Comparison of ENCODE assay signal across 18 cellular contexts in genomic region chr11:33177676-33178336, GRCh38. TPM values are rescaled to one million over a fixed set of nuclear protein-coding genes. Genes with fewer than 3 reads are reported as not detected.
A peak's percentile ranks its signal among the peaks of the same experiment; 100 is the strongest.
DNase-seq lines count a peak whose midpoint lies in the region; ATAC-seq and TF ChIP-seq lines count a peak whose summit lies in the region.
"Had no signal": no experiment of that assay in that cellular context is flagged by ENCODE, and none has a peak within 500 bp of the region (broad histone marks: within the 10 kb centered on the region; RNA-seq: fewer than 3 reads in every experiment).

No MANE protein-coding gene starts in this region.

- H3K36me3 Mint-ChIP-seq in activated CD4-positive, alpha-beta T cell treated with anti-CD3 and anti-CD28 coated beads, Interleukin-2, amount 10 ng/mL, durations not matched to agents 24 days and 14 days (ENCODE audit: low read depth), result peaks cover 5% of the 10 kb centered on the region
- no peaks in the 10 kb centered on the region for H3K36me3 Mint-ChIP-seq in activated CD4-positive, alpha-beta T cell treated with anti-CD3 and anti-CD28 coated beads for 36 hours (ENCODE audit: low read depth)
- H3K36me3 Mint-ChIP-seq in type B pancreatic cell, result peaks cover 7% of the 10 kb centered on the region
- H3K36me3 Mint-ChIP-seq: CD4-positive, alpha-beta memory T cell had no signal

- CTCF ChIA-PET in activated CD4-positive, alpha-beta T cell treated with anti-CD3 and anti-CD28 coated beads for 36 hours (lab: Charles Lee), result interaction anchor here (2.2 kb wide), 1 partner anchor 11 kb away, joined by 6 read pairs; no protein-coding TSS in a partner anchor

- H3K27me3 ChIP-seq in Peyer's patch, result no peaks in the 10 kb centered on the region
- H3K27me3 ChIP-seq: BE2C had no signal

- peaks cover 3% of the 10 kb centered on the region for H3K27me3 Mint-ChIP-seq in activated CD4-positive, alpha-beta T cell treated with anti-CD3 and anti-CD28 coated beads, Interleukin-2, amount 10 ng/mL, durations not matched to agents 24 days and 14 days
- H3K27me3 Mint-ChIP-seq in activated CD4-positive, alpha-beta T cell treated with anti-CD3 and anti-CD28 coated beads for 36 hours, result no peaks in the 10 kb centered on the region
- peaks cover 2% of the 10 kb centered on the region for H3K27me3 Mint-ChIP-seq in type B pancreatic cell

- intact Hi-C loops in activated CD4-positive, alpha-beta T cell treated with anti-CD3 and anti-CD28 coated beads, Interleukin-2, amount 10 ng/mL, durations not matched to agents 24 days and 14 days (cut with micrococcal nuclease), result no loop called here
- intact Hi-C loops in activated CD4-positive, alpha-beta T cell treated with anti-CD3 and anti-CD28 coated beads for 36 hours (cut with DNase I, micrococcal nuclease), result no loop called here

- no peaks in the 10 kb centered on the region for H3K9me3 ChIP-seq in Peyer's patch
- H3K9me3 ChIP-seq: BE2C had no signal

- POLR2A ChIA-PET in activated CD4-positive, alpha-beta T cell treated with anti-CD3 and anti-CD28 coated beads for 36 hours (lab: Charles Lee), result no interaction called here

- no peak for ATAC-seq in activated CD4-positive, alpha-beta T cell treated with anti-CD3 and anti-CD28 coated beads for 36 hours

- peaks cover 12% of the 10 kb centered on the region for H3K9me3 Mint-ChIP-seq in activated CD4-positive, alpha-beta T cell treated with anti-CD3 and anti-CD28 coated beads, Interleukin-2, amount 10 ng/mL, durations not matched to agents 24 days and 14 days
- no peaks in the 10 kb centered on the region for H3K9me3 Mint-ChIP-seq in activated CD4-positive, alpha-beta T cell treated with anti-CD3 and anti-CD28 coated beads for 36 hours (ENCODE audit: low read depth)
- H3K9me3 Mint-ChIP-seq in type B pancreatic cell, result peaks cover 3% of the 10 kb centered on the region
- H3K9me3 Mint-ChIP-seq: CD4-positive, alpha-beta memory T cell had no signal

- H3K4me1 Mint-ChIP-seq in activated CD4-positive, alpha-beta T cell treated with anti-CD3 and anti-CD28 coated beads, Interleukin-2, amount 10 ng/mL, durations not matched to agents 24 days and 14 days, result peaks cover 17% of the 10 kb centered on the region
- H3K4me1 Mint-ChIP-seq in activated CD4-positive, alpha-beta T cell treated with anti-CD3 and anti-CD28 coated beads for 36 hours, result peaks cover 11% of the 10 kb centered on the region
- no peaks in the 10 kb centered on the region for H3K4me1 Mint-ChIP-seq in type B pancreatic cell (ENCODE audit: unreplicated experiment)

- DNase-seq in activated CD4-positive, alpha-beta T cell treated with anti-CD3 and anti-CD28 coated beads, Interleukin-2, amount 10 ng/mL, durations not matched to agents 24 days and 14 days, result peak; percentile 52
- no peak for DNase-seq in activated CD4-positive, alpha-beta T cell treated with anti-CD3 and anti-CD28 coated beads for 36 hours
- peak; percentile 33 for DNase-seq in NCI-H2227 treated with DMSO at 0.1 percent for 48 hours (lab: John Stamatoyannopoulos, UW)
- peak; percentile 63 for DNase-seq in fibroblast of pulmonary artery (ENCODE audit: low read depth)
- no peak for DNase-seq in type B pancreatic cell (ENCODE audit: extremely low spot score, unreplicated experiment)
- no peak for DNase-seq in cerebellum (ENCODE audit: low spot score)
- DNase-seq in Peyer's patch, result no peak
- DNase-seq in dermis blood vessel endothelial cell, result no peak
- DNase-seq: 8988T; BE2C; CD4-positive, alpha-beta memory T cell; HCEC 1CT; KG1; NCI-H1417 treated with DMSO at 0.1 percent for 48 hours; NCI-H2081; NCI-H526; RPMI8226; SIG-M5 had no signal

- no peak overlapping the region for H3K4me3 Mint-ChIP-seq in activated CD4-positive, alpha-beta T cell treated with anti-CD3 and anti-CD28 coated beads, Interleukin-2, amount 10 ng/mL, durations not matched to agents 24 days and 14 days
- no peak overlapping the region for H3K4me3 Mint-ChIP-seq in activated CD4-positive, alpha-beta T cell treated with anti-CD3 and anti-CD28 coated beads for 36 hours
- H3K4me3 Mint-ChIP-seq in type B pancreatic cell, result no peak overlapping the region
- H3K4me3 Mint-ChIP-seq: CD4-positive, alpha-beta memory T cell had no signal

- peaks cover 0 to 28% (median 0%) of the 10 kb centered on the region in 4 donors for H3K4me1 ChIP-seq in Peyer's patch
- H3K4me1 ChIP-seq: BE2C had no signal

- TF ChIP-seq POLR2A in Peyer's patch (IDR thresholded peaks at IDR 0.05), result no peak

- H3K4me3 ChIP-seq in fibroblast of pulmonary artery (replicated peaks; ENCODE audit: low read depth, low read length), result no peak overlapping the region
- no peak overlapping the region for H3K4me3 ChIP-seq in Peyer's patch

- H3K36me3 ChIP-seq in Peyer's patch, result no peaks in the 10 kb centered on the region
- H3K36me3 ChIP-seq: BE2C had no signal

- H3K27ac ChIP-seq in Peyer's patch, result peak overlapping the region in 1 of 4 donors; percentile 8

- H3K27ac Mint-ChIP-seq in activated CD4-positive, alpha-beta T cell treated with anti-CD3 and anti-CD28 coated beads, Interleukin-2, amount 10 ng/mL, durations not matched to agents 24 days and 14 days, result no peak overlapping the region
- H3K27ac Mint-ChIP-seq in activated CD4-positive, alpha-beta T cell treated with anti-CD3 and anti-CD28 coated beads for 36 hours, result no peak overlapping the region
- H3K27ac Mint-ChIP-seq in type B pancreatic cell, result peak overlapping the region; percentile 20
- H3K27ac Mint-ChIP-seq: CD4-positive, alpha-beta memory T cell had no signal

- TF ChIP-seq CTCF in fibroblast of pulmonary artery (IDR thresholded peaks at IDR 0.05; ENCODE audit: low read length, missing control alignments), result no peak
- TF ChIP-seq CTCF in type B pancreatic cell (conservative IDR thresholded peaks at IDR 0.05), result no peak
- no peak for TF ChIP-seq CTCF in Peyer's patch (IDR thresholded peaks at IDR 0.05)

RNA-seq across cellular contexts. Expression of gene CSTF3, which starts 16.5 kb away (rescaled TPM):
- 36.6 and 38.7 TPM in 2 replicates for total RNA-seq in activated CD4-positive, alpha-beta T cell treated with anti-CD3 and anti-CD28 coated beads, Interleukin-2, amount 10 ng/mL, durations not matched to agents 24 days and 14 days
- total RNA-seq in activated CD4-positive, alpha-beta T cell treated with anti-CD3 and anti-CD28 coated beads for 36 hours, result 10 to 100 TPM; 29.6 to 35.3 TPM
- 35.8 and 49.4 TPM in 2 replicates for total RNA-seq in type B pancreatic cell (ENCODE audit: low replicate concordance)
- 68.2 TPM for total RNA-seq in cerebellum
- total RNA-seq in Peyer's patch, result 10 to 100 TPM; 18.5 to 28.9 (median 19.4) TPM
- total RNA-seq in dermis blood vessel endothelial cell, result 17.7 and 22.8 TPM in 2 replicates

Comparison
In these comparisons a context has a peak if more than half of its experiments do, and no peak if none do; other contexts are left out.
1. DNase-seq: peak in activated CD4-positive, alpha-beta T cell treated with anti-CD3 and anti-CD28 coated beads, Interleukin-2, amount 10 ng/mL, durations not matched to agents 24 days and 14 days (single experiment), NCI-H2227 treated with DMSO at 0.1 percent for 48 hours (single experiment) and fibroblast of pulmonary artery (single experiment); none in activated CD4-positive, alpha-beta T cell treated with anti-CD3 and anti-CD28 coated beads for 36 hours (single experiment), type B pancreatic cell (single experiment), cerebellum (single experiment), Peyer's patch (0 of 3) and dermis blood vessel endothelial cell (single experiment).